In the genomic region with DNA sequence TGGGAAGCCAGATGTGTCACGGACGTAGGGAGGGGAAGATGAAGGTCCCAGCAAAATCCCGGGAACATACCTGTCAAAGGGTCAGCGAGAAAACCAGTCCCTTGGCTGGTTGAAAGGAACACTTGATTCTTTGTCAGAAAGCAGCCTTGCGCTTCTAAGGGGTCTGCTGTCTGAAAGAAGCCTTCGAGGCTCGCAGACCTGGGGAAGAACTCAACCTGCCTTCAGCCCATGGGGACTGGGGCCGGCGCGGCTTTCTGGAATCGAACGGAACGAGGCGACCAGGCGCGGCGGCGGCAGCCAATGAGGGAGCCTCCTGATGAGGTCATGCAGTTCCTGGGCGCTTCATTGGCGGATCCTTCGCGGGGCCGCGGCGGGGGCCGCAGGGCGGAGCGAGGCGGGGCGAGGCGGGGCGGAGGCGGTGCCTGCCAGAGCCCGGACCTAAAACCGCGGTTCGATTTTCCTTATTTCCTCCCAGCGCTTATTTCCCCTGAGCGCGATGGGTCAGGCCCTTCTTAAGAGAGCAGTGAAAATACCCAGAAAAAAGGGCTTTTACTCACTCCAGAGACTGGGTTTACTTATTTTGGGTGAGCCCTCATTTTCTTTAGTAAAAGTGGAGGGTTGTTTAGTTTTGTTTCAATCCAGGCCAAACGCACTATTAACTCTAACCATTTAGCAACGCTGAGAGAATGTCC, we compare ENCODE assay signal across 1 cellular context.
TF ChIP-seq lines count a peak whose summit lies in the region.

No MANE protein-coding gene starts in this region.

TF ChIP-seq in K562, 482 proteins besides CTCF, POLR2A, EP300 and RAD21 (continued from another document and continues in another):
- TF ChIP-seq HNRNPUL1 (IDR thresholded peaks at IDR 0.05; ENCODE audit: low read length) (no peak), DDX20 (tag; IDR thresholded peaks at IDR 0.05; ENCODE audit: low read depth) (no peak), ZNF316 (IDR thresholded peaks at IDR 0.05) (no peak), MCM5 (IDR thresholded peaks at IDR 0.05; ENCODE audit: low read depth) (no peak), KDM2B (CRISPR knock-in tag; IDR thresholded peaks at IDR 0.05) (no peak; the same call in 1 of the 2 replicates), BRD9 (IDR thresholded peaks at IDR 0.05; ENCODE audit: low read depth, partially characterized antibody) (no peak), TRIM24 (IDR thresholded peaks at IDR 0.05) (no peak), STAT5B (CRISPR knock-in tag; IDR thresholded peaks at IDR 0.05) (no peak), NRF1 (conservative IDR thresholded peaks at IDR 0.05 in 1 of 2, IDR thresholded peaks at IDR 0.05 in 1 of 2) (peak; percentile 59 to 62), ZNF175 (CRISPR knock-in tag; IDR thresholded peaks at IDR 0.05; ENCODE audit: low read depth) (no peak), ZFX (CRISPR knock-in tag; IDR thresholded peaks at IDR 0.05) (peak; percentile 27; the same call in 1 of the 2 replicates), ARHGAP35 (IDR thresholded peaks at IDR 0.05; ENCODE audit: partially characterized antibody) (no peak), TFAM (CRISPR knock-in tag; conservative IDR thresholded peaks at IDR 0.05) (no peak), WHSC1 (IDR thresholded peaks at IDR 0.05; ENCODE audit: low read length) (no peak), KLF6 (CRISPR knock-in tag; IDR thresholded peaks at IDR 0.05; ENCODE audit: borderline replicate concordance) (no peak), RNF2 (IDR thresholded peaks at IDR 0.05) (0 out of 2 replicates have a peak, but pooled peaks have one; percentile 59), NR3C1 (CRISPR knock-in tag; IDR thresholded peaks at IDR 0.05) (0 out of 2 replicates have a peak, but pooled peaks have one; percentile 31), PTRF (tag; IDR thresholded peaks at IDR 0.05) (no peak), SREBF2 (CRISPR knock-in tag; IDR thresholded peaks at IDR 0.05) (no peak), ZNF76 (CRISPR knock-in tag; IDR thresholded peaks at IDR 0.05; ENCODE audit: borderline replicate concordance) (no peak), XRCC4 (IDR thresholded peaks at IDR 0.05; ENCODE audit: extremely low read depth, insufficient read depth, insufficient read length) (no peak), ERF (CRISPR knock-in tag; IDR thresholded peaks at IDR 0.05) (no peak)
- TF ChIP-seq, protein P1, sequence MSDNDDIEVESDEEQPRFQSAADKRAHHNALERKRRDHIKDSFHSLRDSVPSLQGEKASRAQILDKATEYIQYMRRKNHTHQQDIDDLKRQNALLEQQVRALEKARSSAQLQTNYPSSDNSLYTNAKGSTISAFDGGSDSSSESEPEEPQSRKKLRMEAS (CRISPR knock-in tag; IDR thresholded peaks at IDR 0.05): peak; percentile 95
- TF ChIP-seq, protein P2, sequence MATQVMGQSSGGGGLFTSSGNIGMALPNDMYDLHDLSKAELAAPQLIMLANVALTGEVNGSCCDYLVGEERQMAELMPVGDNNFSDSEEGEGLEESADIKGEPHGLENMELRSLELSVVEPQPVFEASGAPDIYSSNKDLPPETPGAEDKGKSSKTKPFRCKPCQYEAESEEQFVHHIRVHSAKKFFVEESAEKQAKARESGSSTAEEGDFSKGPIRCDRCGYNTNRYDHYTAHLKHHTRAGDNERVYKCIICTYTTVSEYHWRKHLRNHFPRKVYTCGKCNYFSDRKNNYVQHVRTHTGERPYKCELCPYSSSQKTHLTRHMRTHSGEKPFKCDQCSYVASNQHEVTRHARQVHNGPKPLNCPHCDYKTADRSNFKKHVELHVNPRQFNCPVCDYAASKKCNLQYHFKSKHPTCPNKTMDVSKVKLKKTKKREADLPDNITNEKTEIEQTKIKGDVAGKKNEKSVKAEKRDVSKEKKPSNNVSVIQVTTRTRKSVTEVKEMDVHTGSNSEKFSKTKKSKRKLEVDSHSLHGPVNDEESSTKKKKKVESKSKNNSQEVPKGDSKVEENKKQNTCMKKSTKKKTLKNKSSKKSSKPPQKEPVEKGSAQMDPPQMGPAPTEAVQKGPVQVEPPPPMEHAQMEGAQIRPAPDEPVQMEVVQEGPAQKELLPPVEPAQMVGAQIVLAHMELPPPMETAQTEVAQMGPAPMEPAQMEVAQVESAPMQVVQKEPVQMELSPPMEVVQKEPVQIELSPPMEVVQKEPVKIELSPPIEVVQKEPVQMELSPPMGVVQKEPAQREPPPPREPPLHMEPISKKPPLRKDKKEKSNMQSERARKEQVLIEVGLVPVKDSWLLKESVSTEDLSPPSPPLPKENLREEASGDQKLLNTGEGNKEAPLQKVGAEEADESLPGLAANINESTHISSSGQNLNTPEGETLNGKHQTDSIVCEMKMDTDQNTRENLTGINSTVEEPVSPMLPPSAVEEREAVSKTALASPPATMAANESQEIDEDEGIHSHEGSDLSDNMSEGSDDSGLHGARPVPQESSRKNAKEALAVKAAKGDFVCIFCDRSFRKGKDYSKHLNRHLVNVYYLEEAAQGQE (CRISPR knock-in tag; IDR thresholded peaks at IDR 0.05; ENCODE audit: low read depth): no peak
- TF ChIP-seq, protein P3, sequence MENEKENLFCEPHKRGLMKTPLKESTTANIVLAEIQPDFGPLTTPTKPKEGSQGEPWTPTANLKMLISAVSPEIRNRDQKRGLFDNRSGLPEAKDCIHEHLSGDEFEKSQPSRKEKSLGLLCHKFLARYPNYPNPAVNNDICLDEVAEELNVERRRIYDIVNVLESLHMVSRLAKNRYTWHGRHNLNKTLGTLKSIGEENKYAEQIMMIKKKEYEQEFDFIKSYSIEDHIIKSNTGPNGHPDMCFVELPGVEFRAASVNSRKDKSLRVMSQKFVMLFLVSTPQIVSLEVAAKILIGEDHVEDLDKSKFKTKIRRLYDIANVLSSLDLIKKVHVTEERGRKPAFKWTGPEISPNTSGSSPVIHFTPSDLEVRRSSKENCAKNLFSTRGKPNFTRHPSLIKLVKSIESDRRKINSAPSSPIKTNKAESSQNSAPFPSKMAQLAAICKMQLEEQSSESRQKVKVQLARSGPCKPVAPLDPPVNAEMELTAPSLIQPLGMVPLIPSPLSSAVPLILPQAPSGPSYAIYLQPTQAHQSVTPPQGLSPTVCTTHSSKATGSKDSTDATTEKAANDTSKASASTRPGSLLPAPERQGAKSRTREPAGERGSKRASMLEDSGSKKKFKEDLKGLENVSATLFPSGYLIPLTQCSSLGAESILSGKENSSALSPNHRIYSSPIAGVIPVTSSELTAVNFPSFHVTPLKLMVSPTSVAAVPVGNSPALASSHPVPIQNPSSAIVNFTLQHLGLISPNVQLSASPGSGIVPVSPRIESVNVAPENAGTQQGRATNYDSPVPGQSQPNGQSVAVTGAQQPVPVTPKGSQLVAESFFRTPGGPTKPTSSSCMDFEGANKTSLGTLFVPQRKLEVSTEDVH (IDR thresholded peaks at IDR 0.05; ENCODE audit: low read depth, partially characterized antibody): no peak
- TF ChIP-seq, protein P4, sequence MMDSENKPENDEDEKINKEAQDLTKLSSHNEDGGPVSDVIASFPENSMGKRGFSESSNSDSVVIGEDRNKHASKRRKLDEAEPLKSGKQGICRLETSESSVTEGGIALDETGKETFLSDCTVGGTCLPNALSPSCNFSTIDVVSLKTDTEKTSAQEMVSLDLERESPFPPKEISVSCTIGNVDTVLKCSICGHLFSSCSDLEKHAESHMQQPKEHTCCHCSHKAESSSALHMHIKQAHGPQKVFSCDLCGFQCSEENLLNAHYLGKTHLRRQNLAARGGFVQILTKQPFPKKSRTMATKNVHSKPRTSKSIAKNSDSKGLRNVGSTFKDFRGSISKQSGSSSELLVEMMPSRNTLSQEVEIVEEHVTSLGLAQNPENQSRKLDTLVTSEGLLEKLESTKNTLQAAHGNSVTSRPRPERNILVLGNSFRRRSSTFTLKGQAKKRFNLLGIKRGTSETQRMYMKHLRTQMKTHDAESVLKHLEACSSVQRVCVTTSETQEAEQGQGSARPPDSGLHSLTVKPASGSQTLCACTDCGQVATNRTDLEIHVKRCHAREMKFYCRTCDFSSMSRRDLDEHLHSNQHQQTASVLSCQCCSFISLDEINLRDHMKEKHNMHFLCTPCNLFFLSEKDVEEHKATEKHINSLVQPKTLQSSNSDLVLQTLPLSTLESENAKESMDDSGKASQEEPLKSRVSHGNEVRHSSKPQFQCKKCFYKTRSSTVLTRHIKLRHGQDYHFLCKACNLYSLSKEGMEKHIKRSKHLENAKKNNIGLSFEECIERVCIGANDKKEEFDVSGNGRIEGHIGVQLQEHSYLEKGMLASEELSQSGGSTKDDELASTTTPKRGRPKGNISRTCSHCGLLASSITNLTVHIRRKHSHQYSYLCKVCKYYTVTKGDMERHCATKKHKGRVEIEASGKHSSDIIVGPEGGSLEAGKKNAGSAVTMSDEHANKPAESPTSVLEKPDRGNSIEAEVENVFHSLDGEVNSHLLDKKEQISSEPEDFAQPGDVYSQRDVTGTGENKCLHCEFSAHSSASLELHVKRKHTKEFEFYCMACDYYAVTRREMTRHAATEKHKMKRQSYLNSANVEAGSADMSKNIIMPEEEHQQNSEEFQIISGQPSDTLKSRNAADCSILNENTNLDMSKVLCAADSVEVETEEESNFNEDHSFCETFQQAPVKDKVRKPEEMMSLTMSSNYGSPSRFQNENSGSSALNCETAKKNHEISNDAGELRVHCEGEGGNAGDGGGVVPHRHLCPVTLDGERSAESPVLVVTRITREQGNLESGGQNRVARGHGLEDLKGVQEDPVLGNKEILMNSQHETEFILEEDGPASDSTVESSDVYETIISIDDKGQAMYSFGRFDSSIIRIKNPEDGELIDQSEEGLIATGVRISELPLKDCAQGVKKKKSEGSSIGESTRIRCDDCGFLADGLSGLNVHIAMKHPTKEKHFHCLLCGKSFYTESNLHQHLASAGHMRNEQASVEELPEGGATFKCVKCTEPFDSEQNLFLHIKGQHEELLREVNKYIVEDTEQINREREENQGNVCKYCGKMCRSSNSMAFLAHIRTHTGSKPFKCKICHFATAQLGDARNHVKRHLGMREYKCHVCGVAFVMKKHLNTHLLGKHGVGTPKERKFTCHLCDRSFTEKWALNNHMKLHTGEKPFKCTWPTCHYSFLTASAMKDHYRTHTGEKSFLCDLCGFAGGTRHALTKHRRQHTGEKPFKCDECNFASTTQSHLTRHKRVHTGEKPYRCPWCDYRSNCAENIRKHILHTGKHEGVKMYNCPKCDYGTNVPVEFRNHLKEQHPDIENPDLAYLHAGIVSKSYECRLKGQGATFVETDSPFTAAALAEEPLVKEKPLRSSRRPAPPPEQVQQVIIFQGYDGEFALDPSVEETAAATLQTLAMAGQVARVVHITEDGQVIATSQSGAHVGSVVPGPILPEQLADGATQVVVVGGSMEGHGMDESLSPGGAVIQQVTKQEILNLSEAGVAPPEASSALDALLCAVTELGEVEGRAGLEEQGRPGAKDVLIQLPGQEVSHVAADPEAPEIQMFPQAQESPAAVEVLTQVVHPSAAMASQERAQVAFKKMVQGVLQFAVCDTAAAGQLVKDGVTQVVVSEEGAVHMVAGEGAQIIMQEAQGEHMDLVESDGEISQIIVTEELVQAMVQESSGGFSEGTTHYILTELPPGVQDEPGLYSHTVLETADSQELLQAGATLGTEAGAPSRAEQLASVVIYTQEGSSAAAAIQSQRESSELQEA (IDR thresholded peaks at IDR 0.05; ENCODE audit: low read depth): no peak
- TF ChIP-seq, protein P5, sequence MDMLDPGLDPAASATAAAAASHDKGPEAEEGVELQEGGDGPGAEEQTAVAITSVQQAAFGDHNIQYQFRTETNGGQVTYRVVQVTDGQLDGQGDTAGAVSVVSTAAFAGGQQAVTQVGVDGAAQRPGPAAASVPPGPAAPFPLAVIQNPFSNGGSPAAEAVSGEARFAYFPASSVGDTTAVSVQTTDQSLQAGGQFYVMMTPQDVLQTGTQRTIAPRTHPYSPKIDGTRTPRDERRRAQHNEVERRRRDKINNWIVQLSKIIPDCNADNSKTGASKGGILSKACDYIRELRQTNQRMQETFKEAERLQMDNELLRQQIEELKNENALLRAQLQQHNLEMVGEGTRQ (CRISPR knock-in tag; IDR thresholded peaks at IDR 0.05): no peak
- TF ChIP-seq, protein P6, sequence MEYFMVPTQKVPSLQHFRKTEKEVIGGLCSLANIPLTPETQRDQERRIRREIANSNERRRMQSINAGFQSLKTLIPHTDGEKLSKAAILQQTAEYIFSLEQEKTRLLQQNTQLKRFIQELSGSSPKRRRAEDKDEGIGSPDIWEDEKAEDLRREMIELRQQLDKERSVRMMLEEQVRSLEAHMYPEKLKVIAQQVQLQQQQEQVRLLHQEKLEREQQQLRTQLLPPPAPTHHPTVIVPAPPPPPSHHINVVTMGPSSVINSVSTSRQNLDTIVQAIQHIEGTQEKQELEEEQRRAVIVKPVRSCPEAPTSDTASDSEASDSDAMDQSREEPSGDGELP (CRISPR knock-in tag; IDR thresholded peaks at IDR 0.05; ENCODE audit: borderline replicate concordance): peak; percentile 74
- TF ChIP-seq, protein P7, sequence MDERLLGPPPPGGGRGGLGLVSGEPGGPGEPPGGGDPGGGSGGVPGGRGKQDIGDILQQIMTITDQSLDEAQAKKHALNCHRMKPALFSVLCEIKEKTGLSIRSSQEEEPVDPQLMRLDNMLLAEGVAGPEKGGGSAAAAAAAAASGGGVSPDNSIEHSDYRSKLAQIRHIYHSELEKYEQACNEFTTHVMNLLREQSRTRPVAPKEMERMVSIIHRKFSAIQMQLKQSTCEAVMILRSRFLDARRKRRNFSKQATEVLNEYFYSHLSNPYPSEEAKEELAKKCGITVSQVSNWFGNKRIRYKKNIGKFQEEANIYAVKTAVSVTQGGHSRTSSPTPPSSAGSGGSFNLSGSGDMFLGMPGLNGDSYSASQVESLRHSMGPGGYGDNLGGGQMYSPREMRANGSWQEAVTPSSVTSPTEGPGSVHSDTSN (CRISPR knock-in tag; IDR thresholded peaks at IDR 0.05; ENCODE audit: low read depth): no peak
- TF ChIP-seq, protein P7 (tag; conservative IDR thresholded peaks at IDR 0.05; ENCODE audit: low read depth): no peak
- TF ChIP-seq, protein P8, sequence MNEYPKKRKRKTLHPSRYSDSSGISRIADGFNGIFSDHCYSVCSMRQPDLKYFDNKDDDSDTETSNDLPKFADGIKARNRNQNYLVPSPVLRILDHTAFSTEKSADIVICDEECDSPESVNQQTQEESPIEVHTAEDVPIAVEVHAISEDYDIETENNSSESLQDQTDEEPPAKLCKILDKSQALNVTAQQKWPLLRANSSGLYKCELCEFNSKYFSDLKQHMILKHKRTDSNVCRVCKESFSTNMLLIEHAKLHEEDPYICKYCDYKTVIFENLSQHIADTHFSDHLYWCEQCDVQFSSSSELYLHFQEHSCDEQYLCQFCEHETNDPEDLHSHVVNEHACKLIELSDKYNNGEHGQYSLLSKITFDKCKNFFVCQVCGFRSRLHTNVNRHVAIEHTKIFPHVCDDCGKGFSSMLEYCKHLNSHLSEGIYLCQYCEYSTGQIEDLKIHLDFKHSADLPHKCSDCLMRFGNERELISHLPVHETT (CRISPR knock-in tag; conservative IDR thresholded peaks at IDR 0.05 in 1 of 2, IDR thresholded peaks at IDR 0.05 in 1 of 2): no peak; a peak in 1 of 4 replicates
- TF ChIP-seq, protein P9, sequence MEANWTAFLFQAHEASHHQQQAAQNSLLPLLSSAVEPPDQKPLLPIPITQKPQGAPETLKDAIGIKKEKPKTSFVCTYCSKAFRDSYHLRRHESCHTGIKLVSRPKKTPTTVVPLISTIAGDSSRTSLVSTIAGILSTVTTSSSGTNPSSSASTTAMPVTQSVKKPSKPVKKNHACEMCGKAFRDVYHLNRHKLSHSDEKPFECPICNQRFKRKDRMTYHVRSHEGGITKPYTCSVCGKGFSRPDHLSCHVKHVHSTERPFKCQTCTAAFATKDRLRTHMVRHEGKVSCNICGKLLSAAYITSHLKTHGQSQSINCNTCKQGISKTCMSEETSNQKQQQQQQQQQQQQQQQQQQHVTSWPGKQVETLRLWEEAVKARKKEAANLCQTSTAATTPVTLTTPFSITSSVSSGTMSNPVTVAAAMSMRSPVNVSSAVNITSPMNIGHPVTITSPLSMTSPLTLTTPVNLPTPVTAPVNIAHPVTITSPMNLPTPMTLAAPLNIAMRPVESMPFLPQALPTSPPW (CRISPR knock-in tag; IDR thresholded peaks at IDR 0.05): peak; percentile 95
